1 cellular context compared by ENCODE assay signal in the genomic region with DNA sequence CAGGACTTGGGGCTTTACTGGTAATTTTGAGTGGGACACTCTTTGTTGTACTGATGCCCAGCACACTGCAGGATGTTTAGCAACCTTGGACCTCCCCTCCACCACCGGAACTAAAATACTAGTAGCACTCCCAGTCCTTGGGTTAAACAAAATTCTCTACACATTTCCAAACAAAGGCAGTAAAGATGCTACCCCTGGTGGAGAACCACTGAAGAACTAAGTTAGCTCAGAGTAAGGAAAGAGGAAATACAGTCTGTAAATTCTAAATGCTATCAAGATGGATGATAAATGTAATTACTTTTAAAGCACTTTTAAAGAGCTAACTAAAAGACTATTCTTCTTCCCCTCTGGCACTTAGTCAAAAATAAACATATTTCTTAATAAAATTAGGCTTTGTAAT.
TF ChIP-seq lines count a peak whose summit lies in the region.

No MANE protein-coding gene starts in this region.

TF ChIP-seq in GM12878, 131 proteins besides CTCF, POLR2A, EP300 and RAD21 (continued from another document):
- no peak for TF ChIP-seq CEBPZ (IDR thresholded peaks at IDR 0.05; ENCODE audit: low read depth, low read length)
- no peak for TF ChIP-seq ZBTB11 (CRISPR knock-in tag; IDR thresholded peaks at IDR 0.05)
